In genomic region chr12:120013659-120014380, GRCh38 we compare ENCODE assay signal across 10 cellular contexts. TPM values are rescaled to one million over a fixed set of nuclear protein-coding genes. Genes with fewer than 3 reads are reported as not detected.
DNase-seq lines count a peak whose midpoint lies in the region; ATAC-seq, FAIRE-seq and TF ChIP-seq lines count a peak whose summit lies in the region.
"Had no signal": no experiment of that assay in that cellular context is flagged by ENCODE, and none has a peak within 500 bp of the region (broad histone marks: within the 10 kb centered on the region; RNA-seq: fewer than 3 reads in every experiment).

No MANE protein-coding gene starts in this region.

- ATAC-seq in A549 (peak in 1 of 2 experiments; percentile 34; a peak in 1 of 6 replicates), GM19463 (IDR thresholded peaks at IDR 0.05; ENCODE audit: unreplicated experiment) (peak; percentile 60), upper lobe of left lung (ENCODE audit: low FRiP score in 2 of 2) (no peak)
- peak; percentile 55 for ATAC-seq in activated T-helper 17 cell treated with anti-CD3 and anti-CD28 coated beads, Interleukin-2, amount 50 U/mL, for 72 hours (replicated peaks)

- H3K36me3 Mint-ChIP-seq in activated T-helper 17 cell treated with anti-CD3 and anti-CD28 coated beads, Interleukin-2, amount 50 U/mL, for 72 hours (ENCODE audit: low read depth), result peaks cover 93% of the 10 kb centered on the region

- H3K4me2 ChIP-seq in A549, result peak overlapping the region; percentile 26; the same call in 2 of the 3 replicates

- intact Hi-C loops in cardiac septum (cut with DNase I), result no loop called here

- DNase-seq in A549 (ENCODE audit: low read depth in 1 of 2, low spot score in 1 of 2) (peak; percentile 29 to 30), HT-29 (ENCODE audit: low spot score) (peak; percentile 75), AG08395 (ENCODE audit: low spot score) (no peak), cardiac septum (ENCODE audit: low spot score) (no peak), NCI-H2196 (lab: John Stamatoyannopoulos, UW; ENCODE audit: unreplicated experiment) (no peak), upper lobe of left lung (no peak)

- 57% methylated on average over 9 of the region's 9 CpGs for WGBS in A549 (ENCODE audit: missing lambda C conversion rate)
- WGBS in upper lobe of left lung, 2 donors, result 74 to 81% methylated on average over 9 of the region's 9 CpGs

- peak overlapping the region; percentile 80 for H3K4me3 Mint-ChIP-seq in activated T-helper 17 cell treated with anti-CD3 and anti-CD28 coated beads, Interleukin-2, amount 50 U/mL, for 72 hours

- H3K4me1 Mint-ChIP-seq in activated T-helper 17 cell treated with anti-CD3 and anti-CD28 coated beads, Interleukin-2, amount 50 U/mL, for 72 hours, result peaks cover 43% of the 10 kb centered on the region

- H3K27ac ChIP-seq in A549 (no peak overlapping the region), upper lobe of left lung (no peak overlapping the region)
- H3K27ac ChIP-seq: C4-2B, SK-N-MC had no signal

- CTCF ChIA-PET in A549 (lab: Yijun Ruan, JAX), result interaction anchor here (0.6 kb wide), 1 partner anchor 1504 kb away, joined by 3 read pairs; no protein-coding TSS in a partner anchor

- H3K9me3 Mint-ChIP-seq in activated T-helper 17 cell treated with anti-CD3 and anti-CD28 coated beads, Interleukin-2, amount 50 U/mL, for 72 hours, result peaks cover 3% of the 10 kb centered on the region

- H3K4me1 ChIP-seq in A549 (peaks cover 10% of the 10 kb centered on the region), upper lobe of left lung (no peaks in the 10 kb centered on the region)

- H3K36me3 ChIP-seq in upper lobe of left lung, result no peaks in the 10 kb centered on the region

- TF ChIP-seq CTCF in A549 (IDR thresholded peaks at IDR 0.05) (no peak), upper lobe of left lung (IDR thresholded peaks at IDR 0.05) (no peak)

- no peak for TF ChIP-seq POLR2A in A549 (IDR thresholded peaks at IDR 0.05; ENCODE audit: low read length)
- TF ChIP-seq POLR2A in upper lobe of left lung (IDR thresholded peaks at IDR 0.05), result no peak

- H3K27me3 Mint-ChIP-seq in activated T-helper 17 cell treated with anti-CD3 and anti-CD28 coated beads, Interleukin-2, amount 50 U/mL, for 72 hours, result no peaks in the 10 kb centered on the region

- POLR2A ChIA-PET in A549 (lab: Yijun Ruan, JAX), result no interaction called here

- no peak for FAIRE-seq in A549 (lab: Jason Lieb, UNC)

- no peak for TF ChIP-seq RAD21 in A549 (conservative IDR thresholded peaks at IDR 0.05 in 1 of 2, IDR thresholded peaks at IDR 0.05 in 1 of 2)

- H3K9me3 ChIP-seq in A549, result no peaks in the 10 kb centered on the region
- H3K9me3 ChIP-seq in upper lobe of left lung, result no peaks in the 10 kb centered on the region

- peak overlapping the region; percentile 100 for H3K27ac Mint-ChIP-seq in activated T-helper 17 cell treated with anti-CD3 and anti-CD28 coated beads, Interleukin-2, amount 50 U/mL, for 72 hours

- no peaks in the 10 kb centered on the region for H3K27me3 ChIP-seq in upper lobe of left lung

- H3K4me3 ChIP-seq in A549 (no peak overlapping the region), upper lobe of left lung (no peak overlapping the region)
- H3K4me3 ChIP-seq: SK-N-MC had no signal

- TF ChIP-seq EP300 in A549 (IDR thresholded peaks at IDR 0.05) (no peak), upper lobe of left lung (IDR thresholded peaks at IDR 0.05) (no peak)

TF ChIP-seq in A549, 52 proteins besides CTCF, POLR2A, EP300 and RAD21:
- TF ChIP-seq FOSL2 (IDR thresholded peaks at IDR 0.05), result no peak
- TF ChIP-seq FOSL2 (CRISPR knock-in tag; IDR thresholded peaks at IDR 0.05), result peak; percentile 45
- no peak for TF ChIP-seq RCOR1 (IDR thresholded peaks at IDR 0.05; ENCODE audit: low read depth, low read length)

RNA-seq across cellular contexts. Expression of gene BICDL1, which starts 24.8 kb away (rescaled TPM):
- polyA plus RNA-seq in A549 (2011; rRNA removed) (4.5 and 5.8 TPM in 2 replicates), A549 (2017; fragmentation: RNase III; extraction: RNeasy Plus Mini Kit Qiagen cat#74134 plus additional on column Dnase treatment) (2.6 to 3.8 TPM (median 3.5 TPM) in 3 replicates)
- 2.8 and 3.0 TPM in 2 replicates for polyA plus RNA-seq in A549 (2012; cell fraction: cytosol; rRNA removed)
- polyA plus RNA-seq in A549 (2012; cell fraction: nucleus; rRNA removed), result 5.7 and 6.0 TPM in 2 replicates
- polyA minus RNA-seq in A549 (2011; rRNA and poly(A)+ RNA removed), result 3.7 and 5.4 TPM in 2 replicates
- 19.9 and 21.5 TPM in 2 replicates for total RNA-seq in HT-29 (2014; rRNA removed; shearing (Covaris generic))
- 10 to 100 TPM; 36.9 to 91.6 TPM for total RNA-seq in activated T-helper 17 cell treated with anti-CD3 and anti-CD28 coated beads, Interleukin-2, amount 50 U/mL, for 72 hours
- total RNA-seq in cardiac septum (0.30 TPM), upper lobe of left lung (10 to 100 TPM; 10.5 to 21.0 (median 15.9) TPM)

Comparison
In these comparisons a context has a peak if more than half of its experiments do, and no peak if none do; other contexts are left out.
1. ATAC-seq: peak in GM19463 (single experiment) and activated T-helper 17 cell treated with anti-CD3 and anti-CD28 coated beads, Interleukin-2, amount 50 U/mL, for 72 hours (single experiment); none in upper lobe of left lung (0 of 2).
2. DNase-seq: peak in A549 (2 of 2) and HT-29 (single experiment); none in AG08395 (single experiment), cardiac septum (single experiment), NCI-H2196 (single experiment) and upper lobe of left lung (0 of 2).